ENCODE assay signal across 8 cellular contexts in genomic region chr6:159970659-159971063, GRCh38. TPM values are rescaled to one million over a fixed set of nuclear protein-coding genes. Genes with fewer than 3 reads are reported as not detected.
DNase-seq lines count a peak whose midpoint lies in the region; ATAC-seq and TF ChIP-seq lines count a peak whose summit lies in the region.

No MANE protein-coding gene starts in this region.

- no peak overlapping the region for H3K27ac ChIP-seq in GM23248
- H3K27ac ChIP-seq in SK-N-MC: no peak overlapping the region

- no peaks in the 10 kb centered on the region for H3K9me2 ChIP-seq in GM23248 (ENCODE audit: insufficient read depth)

- H3K9me3 ChIP-seq in GM23248 (ENCODE audit: low read depth) (no peaks in the 10 kb centered on the region), SK-N-MC (ENCODE audit: low read depth, low read length) (no peaks in the 10 kb centered on the region), skeletal muscle satellite cell (replicated peaks; ENCODE audit: low read length) (no peaks in the 10 kb centered on the region)

- no peak for DNase-seq in GM23248
- no peak for DNase-seq in SK-N-MC (ENCODE audit: low read depth, low spot score)
- DNase-seq in fibroblast of the aortic adventitia (ENCODE audit: low read depth): no peak
- no peak for DNase-seq in NCI-H187 (lab: John Stamatoyannopoulos, UW)
- DNase-seq in GF-D8 (lab: John Stamatoyannopoulos, UW): no peak

- peaks cover 30% of the 10 kb centered on the region for H3F3A ChIP-seq in GM23248 (ENCODE audit: insufficient read depth)

- H3K4me1 ChIP-seq in GM23248 (ENCODE audit: insufficient read depth) (peaks cover 19% of the 10 kb centered on the region), skeletal muscle satellite cell (ENCODE audit: control insufficient read depth, insufficient read depth, low read length) (peaks cover 41% of the 10 kb centered on the region)

- no peak overlapping the region for H3K9ac ChIP-seq in GM23248
- H3K9ac ChIP-seq in SK-N-MC (ENCODE audit: insufficient read length): peak overlapping the region; percentile 84
- H3K9ac ChIP-seq in skeletal muscle satellite cell (ENCODE audit: low read depth, low read length): peak overlapping the region; percentile 82

- WGBS in GM23248 (ENCODE audit: low coverage in 1 of 2, low lambda C conversion rate in 2 of 2, missing lambda C conversion rate in 2 of 2), 2 experiments: 84 to 85% methylated on average over 18 of the region's 18 CpGs

- in situ Hi-C loops in GM23248 (cut with MboI): no loop called here

- no peak for TF ChIP-seq CTCF in fibroblast of the aortic adventitia (IDR thresholded peaks at IDR 0.05; ENCODE audit: insufficient read depth, low read length)

- H2AFZ ChIP-seq in GM23248: no peak overlapping the region

- no peak for ATAC-seq in GM18517 (IDR thresholded peaks at IDR 0.05; ENCODE audit: unreplicated experiment)
- no peak for ATAC-seq in HG03460 (IDR thresholded peaks at IDR 0.05; ENCODE audit: unreplicated experiment)

- H3K27me3 ChIP-seq in GM23248 (replicated peaks; ENCODE audit: insufficient read depth): no peaks in the 10 kb centered on the region
- H3K27me3 ChIP-seq in skeletal muscle satellite cell (ENCODE audit: control insufficient read depth, insufficient read depth, low read length): no peaks in the 10 kb centered on the region

- peak overlapping the region; percentile 81; the same call in 1 of the 2 replicates for H3K4me3 ChIP-seq in GM23248
- peak overlapping the region; percentile 94 for H3K4me3 ChIP-seq in SK-N-MC
- peak overlapping the region; percentile 78 for H3K4me3 ChIP-seq in fibroblast of the aortic adventitia (ENCODE audit: low read depth, low read length)
- peak overlapping the region; percentile 90 for H3K4me3 ChIP-seq in skeletal muscle satellite cell (ENCODE audit: low read length)

- peaks cover 13% of the 10 kb centered on the region; the same call in 1 of the 2 replicates for H4K20me1 ChIP-seq in GM23248 (ENCODE audit: insufficient read depth)

- H3K36me3 ChIP-seq in GM23248 (ENCODE audit: low read depth): no peaks in the 10 kb centered on the region
- H3K36me3 ChIP-seq in SK-N-MC (ENCODE audit: insufficient read depth, low read length): no peaks in the 10 kb centered on the region
- no peaks in the 10 kb centered on the region for H3K36me3 ChIP-seq in skeletal muscle satellite cell (ENCODE audit: insufficient read depth, low read length)

- H3K4me2 ChIP-seq in GM23248 (ENCODE audit: unreplicated experiment) (peak overlapping the region; percentile 79), skeletal muscle satellite cell (ENCODE audit: low read length) (peak overlapping the region; percentile 82)

- H3K79me2 ChIP-seq in GM23248 (ENCODE audit: insufficient read depth): peaks cover 51% of the 10 kb centered on the region

RNA-seq across cellular contexts. Expression of gene IGF2R, which starts 1.8 kb away (rescaled TPM):
- total RNA-seq in GM23248 (2014; rRNA removed; shearing (Covaris generic)): 30.9 TPM in 2 replicates
- polyA plus RNA-seq in GM23248 (2016; fragmentation: Nextera tagmentation; extraction: Ambion mirVana): 8.1 and 8.8 TPM in 2 replicates
- total RNA-seq in fibroblast of the aortic adventitia (ENCODE audit: low replicate concordance): 112 and 133 TPM in 2 replicates
- 86.5 and 116 TPM in 2 replicates for total RNA-seq in skeletal muscle satellite cell (2012; rRNA removed)
